22 cellular contexts compared by ENCODE assay signal in genomic region chr5:960551-960950, GRCh38. TPM values are rescaled to one million over a fixed set of nuclear protein-coding genes. Genes with fewer than 3 reads are reported as not detected.
A peak's percentile ranks its signal among the peaks of the same experiment; 100 is the strongest.
DNase-seq lines count a peak whose midpoint lies in the region; ATAC-seq and TF ChIP-seq lines count a peak whose summit lies in the region.
"Had no signal": no experiment of that assay in that cellular context is flagged by ENCODE, and none has a peak within 500 bp of the region (broad histone marks: within the 10 kb centered on the region; RNA-seq: fewer than 3 reads in every experiment).

No MANE protein-coding gene starts in this region.

- no peak overlapping the region for H3K23ac ChIP-seq in IMR-90 (ENCODE audit: low read depth, low read length)

- H3F3A ChIP-seq in SK-N-SH (replicated peaks; ENCODE audit: insufficient read depth) = no peaks in the 10 kb centered on the region

- H2AK9ac ChIP-seq in IMR-90 (replicated peaks; ENCODE audit: low read depth, low read length, poor library complexity) = no peak overlapping the region

- no peak overlapping the region for H3K4ac ChIP-seq in IMR-90 (ENCODE audit: low read depth, low read length)

- H3K14ac ChIP-seq in IMR-90 (replicated peaks; ENCODE audit: low read depth, low read length) = no peak overlapping the region

- H3K27ac Mint-ChIP-seq in activated CD4-positive, alpha-beta T cell treated with anti-CD3 and anti-CD28 coated beads, Interleukin-2, amount 10 ng/mL, durations not matched to agents 7 days and 5 days = no peak overlapping the region
- H3K27ac Mint-ChIP-seq: endodermal cell had no signal

- H3K9me2 ChIP-seq in SK-N-SH = no peaks in the 10 kb centered on the region

- H4K20me1 ChIP-seq in SK-N-SH (ENCODE audit: insufficient read depth) (no peaks in the 10 kb centered on the region), IMR-90 (ENCODE audit: insufficient read depth, low read length) (peaks cover 19% of the 10 kb centered on the region; the same call in 1 of the 2 replicates)

- no peak for TF ChIP-seq CTCF in SK-N-SH (IDR thresholded peaks at IDR 0.05)
- TF ChIP-seq CTCF in IMR-90 (conservative IDR thresholded peaks at IDR 0.05; ENCODE audit: low read depth, low read length) = no peak

- H2BK5ac ChIP-seq in IMR-90 (ENCODE audit: low read depth, low read length, poor library complexity, severe bottlenecking) = no peak overlapping the region

- H3K27me3 ChIP-seq in SK-N-SH (ENCODE audit: insufficient read depth) (no peaks in the 10 kb centered on the region; the same call in 1 of the 2 replicates), IMR-90 (ENCODE audit: control insufficient read depth, insufficient read depth, low read length) (peaks cover 42% of the 10 kb centered on the region)

- TF ChIP-seq RAD21 in SK-N-SH (IDR thresholded peaks at IDR 0.05; ENCODE audit: low read length) = no peak
- no peak for TF ChIP-seq RAD21 in IMR-90 (IDR thresholded peaks at IDR 0.05; ENCODE audit: low read length)

- no peaks in the 10 kb centered on the region for H3K79me1 ChIP-seq in IMR-90 (ENCODE audit: low read depth in 1 of 2, low read length in 2 of 2)

- POLR2A ChIA-PET in SK-N-SH (lab: Yijun Ruan, JAX) = no interaction called here
- POLR2A ChIA-PET in IMR-90 (lab: Charles Lee; ENCODE audit: unreplicated experiment) = no interaction called here
- POLR2A ChIA-PET in activated CD4-positive, alpha-beta T cell treated with anti-CD3 and anti-CD28 coated beads, Interleukin-2, amount 10 ng/mL, durations not matched to agents 7 days and 5 days (lab: Charles Lee) = no interaction called here

- H3K4me3 ChIP-seq in SK-N-SH (ENCODE audit: low read depth in 2 of 2, low read length in 1 of 2) = no peak overlapping the region
- H3K4me3 ChIP-seq in IMR-90 (ENCODE audit: insufficient read depth, low read depth, low read length) = no peak overlapping the region
- H3K4me3 ChIP-seq: K562 had no signal

- DNase-seq in SK-N-SH (peak; percentile 17), IMR-90 (no peak), islet precursor cell (peak; percentile 35), sciatic nerve (ENCODE audit: low spot score) (peak; percentile 50), AG08395 (ENCODE audit: low spot score) (no peak)
- DNase-seq in activated CD4-positive, alpha-beta T cell treated with anti-CD3 and anti-CD28 coated beads, Interleukin-2, amount 10 ng/mL, durations not matched to agents 7 days and 5 days = no peak
- no peak for DNase-seq in stimulated activated CD4-positive, alpha-beta T cell treated with anti-CD3 and anti-CD28 coated beads, Interleukin-15, amount 100 ng/mL, for 24 hours
- DNase-seq: activated gamma-delta T cell; C1 segment of cervical spinal cord; DMS153; endodermal cell; GOT3; midbrain; NCI-H1048; nucleus accumbens; stimulated activated CD4-positive, alpha-beta T cell treated with anti-CD3 and anti-CD28 coated beads, Interleukin-2, amount 100 ng/mL, for 48 hours; SW 1271 had no signal

- no peaks in the 10 kb centered on the region for H3K36me3 Mint-ChIP-seq in activated CD4-positive, alpha-beta T cell treated with anti-CD3 and anti-CD28 coated beads, Interleukin-2, amount 10 ng/mL, durations not matched to agents 7 days and 5 days (ENCODE audit: low read depth)

- H3K27ac ChIP-seq in SK-N-SH (ENCODE audit: low read depth in 2 of 2, low read length in 1 of 2) (no peak overlapping the region), IMR-90 (ENCODE audit: insufficient read depth, low read length) (no peak overlapping the region)
- H3K27ac ChIP-seq: 22Rv1, VCaP had no signal

- H2BK15ac ChIP-seq in IMR-90 (ENCODE audit: low read depth, low read length) = no peak overlapping the region

- no peak overlapping the region for H2BK120ac ChIP-seq in IMR-90 (ENCODE audit: low read depth, low read length)

- no peak overlapping the region for H3K56ac ChIP-seq in IMR-90 (ENCODE audit: extremely low read depth, insufficient read depth, low read length)

- 84% methylated on average over 7 of the region's 7 CpGs for WGBS in SK-N-SH (ENCODE audit: low lambda C conversion rate)
- WGBS in IMR-90 (ENCODE audit: extremely low coverage in 2 of 2, insufficient read length in 1 of 2), 2 experiments = 90% methylated on average over 2 of the region's 7 CpGs; no CpG with 5 or more reads in 1 of the 2 experiments

- no peak for TF ChIP-seq POLR2A in IMR-90 (IDR thresholded peaks at IDR 0.05; ENCODE audit: low read depth, low read length)

- H3K27me3 Mint-ChIP-seq in activated CD4-positive, alpha-beta T cell treated with anti-CD3 and anti-CD28 coated beads, Interleukin-2, amount 10 ng/mL, durations not matched to agents 7 days and 5 days = peaks cover 8% of the 10 kb centered on the region

- H3K36me3 ChIP-seq in SK-N-SH (replicated peaks in 1 of 2; ENCODE audit: control insufficient read depth in 1 of 2, insufficient read depth in 2 of 2, low read length in 1 of 2) (no peaks in the 10 kb centered on the region), IMR-90 (ENCODE audit: control insufficient read depth, insufficient read depth, low read length) (no peaks in the 10 kb centered on the region)

- H3K4me1 ChIP-seq in SK-N-SH (ENCODE audit: control insufficient read depth in 1 of 2, insufficient read depth in 2 of 2, low read depth in 1 of 2, low read length in 1 of 2) (peaks cover 18 to 30% of the 10 kb centered on the region in 2 experiments; a peak in 3 of 4 replicates), IMR-90 (ENCODE audit: control insufficient read depth, insufficient read depth, low read length) (peaks cover 47% of the 10 kb centered on the region)

- H3K4me2 ChIP-seq in SK-N-SH = no peak overlapping the region
- no peak overlapping the region for H3K4me2 ChIP-seq in IMR-90 (ENCODE audit: low read depth, low read length)

- no peak overlapping the region for H4K8ac ChIP-seq in IMR-90 (ENCODE audit: low read depth in 2 of 2, low read length in 2 of 2)

- no peak overlapping the region for H2BK20ac ChIP-seq in IMR-90 (ENCODE audit: low read depth, low read length)

- BruUV-seq in IMR-90 (replicated peaks; lab: Mats Ljungman, UMichigan) = no TSS peak

- no peaks in the 10 kb centered on the region for H3K9me3 Mint-ChIP-seq in activated CD4-positive, alpha-beta T cell treated with anti-CD3 and anti-CD28 coated beads, Interleukin-2, amount 10 ng/mL, durations not matched to agents 7 days and 5 days
- H3K9me3 Mint-ChIP-seq: endodermal cell had no signal

- peak overlapping the region; percentile 54; the same call in 1 of the 2 replicates for H2AK5ac ChIP-seq in IMR-90 (ENCODE audit: low read depth, low read length)

- peaks cover 70% of the 10 kb centered on the region for H3K4me1 Mint-ChIP-seq in activated CD4-positive, alpha-beta T cell treated with anti-CD3 and anti-CD28 coated beads, Interleukin-2, amount 10 ng/mL, durations not matched to agents 7 days and 5 days
- H3K4me1 Mint-ChIP-seq: endodermal cell had no signal

- no peaks in the 10 kb centered on the region for H3K79me2 ChIP-seq in SK-N-SH (ENCODE audit: insufficient read depth)

- intact Hi-C loops in IMR-90 (cut with micrococcal nuclease) (no loop called here), sciatic nerve (cut with DNase I) (no loop called here)

- H3K9ac ChIP-seq in SK-N-SH (no peak overlapping the region), IMR-90 (ENCODE audit: low read depth, low read length) (no peak overlapping the region)

- dilution Hi-C loops in IMR-90 (cut with HindIII; ENCODE audit: low sequenced_read_pairs, unreplicated experiment) = no loop called here

- H2AFZ ChIP-seq in SK-N-SH (ENCODE audit: low read depth) = no peak overlapping the region
- no peak overlapping the region for H2AFZ ChIP-seq in IMR-90 (replicated peaks; ENCODE audit: low read length, poor library complexity)

- no peaks in the 10 kb centered on the region for H3K9me3 ChIP-seq in SK-N-SH
- H3K9me3 ChIP-seq in IMR-90 (ENCODE audit: control insufficient read depth, insufficient read depth, low read length) = peaks cover 3% of the 10 kb centered on the region; the same call in 1 of the 2 replicates

- CTCF ChIA-PET in SK-N-SH (lab: Yijun Ruan, JAX) = interaction anchor here (1.3 kb wide), 1 partner anchor 180 kb away, joined by 3 read pairs; no protein-coding TSS in a partner anchor
- CTCF ChIA-PET in IMR-90 (lab: Yijun Ruan, JAX) = no interaction called here
- CTCF ChIA-PET in activated CD4-positive, alpha-beta T cell treated with anti-CD3 and anti-CD28 coated beads, Interleukin-2, amount 10 ng/mL, durations not matched to agents 7 days and 5 days (lab: Charles Lee) = no interaction called here

- no peak for ATAC-seq in SK-N-SH treated with all-trans-retinoic acid at 6 μM for 48 hours
- ATAC-seq in IMR-90 (ENCODE audit: low read depth) = no peak
- ATAC-seq in sciatic nerve = no peak
- ATAC-seq: K562, Panc1 had no signal

- peaks cover 13% of the 10 kb centered on the region for H3K9me1 ChIP-seq in IMR-90 (ENCODE audit: insufficient read depth, low read length)

- in situ Hi-C loops in IMR-90 (cut with MboI; ENCODE audit: low sequenced_read_pairs) = loop anchor here (25.0 kb wide), 1 partner anchor 827 kb away; the partner anchor contains the start of gene MRPL36

- H3K4me3 Mint-ChIP-seq in activated CD4-positive, alpha-beta T cell treated with anti-CD3 and anti-CD28 coated beads, Interleukin-2, amount 10 ng/mL, durations not matched to agents 7 days and 5 days = no peak overlapping the region
- H3K4me3 Mint-ChIP-seq: endodermal cell had no signal

- H4K91ac ChIP-seq in IMR-90 (ENCODE audit: insufficient read depth, low read depth, low read length) = no peak overlapping the region; the same call in 1 of the 2 replicates

- no peak overlapping the region for H4K5ac ChIP-seq in IMR-90 (ENCODE audit: low read depth, low read length)

- no peak overlapping the region; the same call in 1 of the 2 replicates for H3K18ac ChIP-seq in IMR-90 (ENCODE audit: low read depth, low read length)

- no peak for TF ChIP-seq EP300 in SK-N-SH (IDR thresholded peaks at IDR 0.05; ENCODE audit: borderline replicate concordance in 1 of 2, low read depth in 1 of 2, low read length in 1 of 2)

TF ChIP-seq in SK-N-SH treated with all-trans-retinoic acid at 6 μM for 48 hours, 23 proteins besides CTCF, POLR2A, EP300 and RAD21 (continues in another document):
- TF ChIP-seq ZFP30 (CRISPR knock-in tag; IDR thresholded peaks at IDR 0.05) (no peak), ZFP3 (CRISPR knock-in tag; IDR thresholded peaks at IDR 0.05) (no peak), ESRRG (CRISPR knock-in tag; IDR thresholded peaks at IDR 0.05) (no peak)

TF ChIP-seq in IMR-90, 13 proteins besides CTCF, POLR2A, EP300 and RAD21 (continues in another document):
- TF ChIP-seq RCOR1 (IDR thresholded peaks at IDR 0.05; ENCODE audit: insufficient replicate concordance, low read length) (no peak), MXI1 (IDR thresholded peaks at IDR 0.05; ENCODE audit: borderline replicate concordance, low read depth, low read length) (no peak), RFX5 (IDR thresholded peaks at IDR 0.05; ENCODE audit: low read depth, low read length) (no peak)

RNA-seq across cellular contexts. Expression of gene NKD2, which starts 48.1 kb away (rescaled TPM):
- polyA plus RNA-seq in SK-N-SH (2012; rRNA removed) (not detected in 2 replicates), IMR-90 (2012; rRNA removed) (not detected in 2 replicates)
- polyA plus RNA-seq in SK-N-SH (2012; cell fraction: cytosol; rRNA removed) = not detected in 2 replicates
- 0.06 TPM in 1 of 2 replicates, not detected in the other for polyA plus RNA-seq in SK-N-SH (2012; cell fraction: nucleus; rRNA removed)
- total RNA-seq in IMR-90 (2012; rRNA removed) (not detected in 2 replicates), sciatic nerve (0.89 TPM)
- not detected in 2 replicates for polyA plus RNA-seq in IMR-90 (2012; cell fraction: cytosol; rRNA removed)
- polyA plus RNA-seq in IMR-90 (2012; cell fraction: nucleus; rRNA removed; ENCODE audit: low replicate concordance) = not detected in 2 replicates
- 1 to 10 TPM; 1.4 to 1.8 TPM for total RNA-seq in activated CD4-positive, alpha-beta T cell treated with anti-CD3 and anti-CD28 coated beads, Interleukin-2, amount 10 ng/mL, durations not matched to agents 7 days and 5 days

Comparison
In these comparisons a context has a peak if more than half of its experiments do, and no peak if none do; other contexts are left out.
1. DNase-seq: peak in SK-N-SH (single experiment), islet precursor cell (single experiment) and sciatic nerve (single experiment); none in IMR-90 (single experiment), AG08395 (single experiment), activated CD4-positive, alpha-beta T cell treated with anti-CD3 and anti-CD28 coated beads, Interleukin-2, amount 10 ng/mL, durations not matched to agents 7 days and 5 days (single experiment) and stimulated activated CD4-positive, alpha-beta T cell treated with anti-CD3 and anti-CD28 coated beads, Interleukin-15, amount 100 ng/mL, for 24 hours (single experiment).